Comparison of ENCODE assay signal across 14 cellular contexts in the genomic region with DNA sequence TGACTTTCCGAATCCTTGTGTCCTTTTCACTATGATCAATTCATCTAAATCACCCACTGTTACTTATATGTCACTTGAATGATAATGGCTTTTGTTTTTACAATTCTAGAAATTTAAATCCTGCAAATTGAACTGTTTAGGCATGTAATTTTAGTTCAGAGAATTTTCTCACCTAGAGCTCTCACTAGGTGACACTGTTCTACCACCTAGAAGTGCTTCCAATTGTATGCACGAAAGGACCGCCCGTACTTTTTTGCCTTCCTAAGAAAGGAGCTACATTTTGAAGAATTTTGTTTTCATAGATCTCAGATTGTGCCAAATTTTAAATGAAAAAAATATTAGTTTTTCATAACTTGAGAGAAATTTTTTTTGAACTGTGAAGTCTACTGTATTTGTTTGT.
DNase-seq lines count a peak whose midpoint lies in the region; ATAC-seq and TF ChIP-seq lines count a peak whose summit lies in the region.
"Had no signal": no experiment of that assay in that cellular context is flagged by ENCODE, and none has a peak within 500 bp of the region (broad histone marks: within the 10 kb centered on the region; RNA-seq: fewer than 3 reads in every experiment).

No MANE protein-coding gene starts in this region.

- H3K4me3 ChIP-seq in right atrium auricular region: no peak overlapping the region
- H3K4me3 ChIP-seq in RWPE2 (ENCODE audit: severe bottlenecking): no peak overlapping the region
- no peak overlapping the region for H3K4me3 ChIP-seq in effector memory CD4-positive, alpha-beta T cell (ENCODE audit: insufficient read depth, low read depth, low read length, poor library complexity, severe bottlenecking)
- H3K4me3 ChIP-seq: adrenal gland, SJSA1, spleen had no signal

- intact Hi-C loops in left ventricle myocardium superior (cut with micrococcal nuclease): loop anchor here (10.0 kb wide), 2 partner anchors 389 to 689 kb away; partner anchors contain the start of gene NPY1R

- DNase-seq in left ventricle myocardium superior (no peak), right atrium auricular region (ENCODE audit: low spot score) (no peak), RWPE2 (ENCODE audit: low spot score) (no peak), glomerular visceral epithelial cell (ENCODE audit: extremely low spot score) (peak; percentile 42), NCI-H510A (lab: John Stamatoyannopoulos, UW) (no peak), C1 segment of cervical spinal cord (lab: John Stamatoyannopoulos, UW) (no peak), COLO668 (lab: John Stamatoyannopoulos, UW; ENCODE audit: unreplicated experiment) (no peak)
- no peak for DNase-seq in effector memory CD4-positive, alpha-beta T cell
- DNase-seq: activated CD4-positive, CD25-positive, alpha-beta regulatory T cell; adrenal gland; naive thymus-derived CD4-positive, alpha-beta T cell; NCI-H2029; spleen had no signal

- no peak overlapping the region for H3K27ac ChIP-seq in right atrium auricular region
- H3K27ac ChIP-seq in RWPE2 (ENCODE audit: poor library complexity, severe bottlenecking): no peak overlapping the region
- H3K27ac ChIP-seq in effector memory CD4-positive, alpha-beta T cell (ENCODE audit: insufficient read depth, low read length, poor library complexity, severe bottlenecking): no peak overlapping the region
- H3K27ac ChIP-seq: adrenal gland, SJSA1, spleen had no signal

- TF ChIP-seq CTCF in right atrium auricular region (IDR thresholded peaks at IDR 0.05): peak in 1 of 2 donors; percentile 56
- TF ChIP-seq CTCF in RWPE2 (IDR thresholded peaks at IDR 0.05; ENCODE audit: poor library complexity, severe bottlenecking): peak; percentile 42

- H3K36me3 ChIP-seq in right atrium auricular region (no peaks in the 10 kb centered on the region), RWPE2 (ENCODE audit: low read depth) (no peaks in the 10 kb centered on the region)
- no peaks in the 10 kb centered on the region for H3K36me3 ChIP-seq in effector memory CD4-positive, alpha-beta T cell (ENCODE audit: control insufficient read depth, insufficient read depth, low read length)
- H3K36me3 ChIP-seq: adrenal gland, SJSA1, spleen had no signal

- H3K9me3 ChIP-seq in right atrium auricular region (no peaks in the 10 kb centered on the region), RWPE2 (ENCODE audit: severe bottlenecking) (no peaks in the 10 kb centered on the region)
- H3K9me3 ChIP-seq in effector memory CD4-positive, alpha-beta T cell (ENCODE audit: control insufficient read depth, low read length): no peaks in the 10 kb centered on the region
- H3K9me3 ChIP-seq: adrenal gland, SJSA1 had no signal

- ATAC-seq in left ventricle myocardium superior: peak; percentile 41
- no peak for ATAC-seq in RWPE2 (ENCODE audit: low read depth)
- ATAC-seq: naive thymus-derived CD4-positive, alpha-beta T cell had no signal

- H3K27me3 ChIP-seq in right atrium auricular region (no peaks in the 10 kb centered on the region), RWPE2 (ENCODE audit: insufficient read depth, poor library complexity, severe bottlenecking) (no peaks in the 10 kb centered on the region)
- H3K27me3 ChIP-seq in effector memory CD4-positive, alpha-beta T cell (replicated peaks; ENCODE audit: control insufficient read depth, insufficient read depth, low read length, poor library complexity, severe bottlenecking): no peaks in the 10 kb centered on the region
- H3K27me3 ChIP-seq: adrenal gland, SJSA1, spleen had no signal

- no peaks in the 10 kb centered on the region for H3K4me1 ChIP-seq in right atrium auricular region
- H3K4me1 ChIP-seq in RWPE2 (ENCODE audit: insufficient read depth, poor library complexity, severe bottlenecking): no peaks in the 10 kb centered on the region
- H3K4me1 ChIP-seq in effector memory CD4-positive, alpha-beta T cell (ENCODE audit: control insufficient read depth, insufficient read depth, low read length, poor library complexity, severe bottlenecking): no peaks in the 10 kb centered on the region
- H3K4me1 ChIP-seq: adrenal gland, spleen had no signal
